ENCODE assay signal across 1 cellular context in the genomic region with DNA sequence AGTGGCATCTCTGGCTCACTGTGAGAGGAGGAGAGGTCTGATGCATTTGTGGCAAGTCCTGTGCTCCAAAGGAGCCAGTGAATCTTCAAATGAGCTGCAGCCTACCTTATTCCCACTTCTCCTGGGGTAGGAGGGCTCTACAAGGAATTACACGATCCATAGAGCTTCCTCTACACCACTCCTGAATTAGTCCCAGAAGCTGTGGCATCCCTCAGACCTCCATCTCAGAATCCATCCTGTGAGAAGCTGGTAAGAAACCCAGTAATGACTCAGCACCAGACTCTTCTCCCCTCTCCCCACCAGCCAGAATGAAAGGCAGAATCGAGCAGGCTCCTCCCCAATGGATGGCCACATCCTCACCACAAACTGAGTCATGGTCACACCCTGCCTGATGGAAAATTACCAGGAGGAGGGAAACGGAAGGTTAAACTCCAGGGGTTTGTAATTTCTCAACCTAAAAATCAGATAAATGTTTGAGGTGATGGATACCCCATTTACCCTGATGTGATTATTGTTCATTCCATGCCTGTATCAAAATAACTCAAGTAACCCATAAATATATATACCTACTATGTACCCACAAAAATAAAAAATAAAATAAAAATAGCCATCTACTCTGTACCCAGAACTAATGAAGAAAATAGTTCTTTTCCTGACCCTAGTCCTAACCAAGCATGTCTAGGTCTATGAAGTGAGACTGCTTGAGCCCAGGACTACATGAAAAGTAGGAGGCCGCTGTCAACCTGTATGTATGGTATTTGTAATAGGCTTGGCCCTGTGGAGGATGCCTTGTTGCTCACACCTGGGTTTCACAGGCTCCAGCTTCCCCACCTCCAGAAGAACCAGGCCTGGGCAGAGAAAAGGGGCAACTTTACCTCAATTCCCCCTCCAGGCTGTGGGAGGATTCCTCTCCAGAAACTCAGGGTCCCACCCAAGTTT.
TF ChIP-seq lines count a peak whose summit lies in the region.

No MANE protein-coding gene starts in this region.

TF ChIP-seq in HEK293, 187 proteins besides CTCF, POLR2A, EP300 and RAD21 (continued from another document and continues in another):
- TF ChIP-seq ZNF600 (tag by site-specific recombination; IDR thresholded peaks at IDR 0.05) (peak; percentile 94), ZNF660 (tag by site-specific recombination; IDR thresholded peaks at IDR 0.05) (peak; percentile 91), IKZF3 (tag by site-specific recombination; IDR thresholded peaks at IDR 0.05) (peak; percentile 66; the same call in 1 of the 2 replicates), ZNF664 (tag by site-specific recombination; IDR thresholded peaks at IDR 0.05) (no peak), ZXDB (tag by site-specific recombination; IDR thresholded peaks at IDR 0.05) (peak; percentile 77), ZNF155 (tag by site-specific recombination; IDR thresholded peaks at IDR 0.05) (no peak), ZBTB21 (tag by site-specific recombination; IDR thresholded peaks at IDR 0.05) (peak; percentile 49; the same call in 1 of the 2 replicates), KLF8 (tag by site-specific recombination; IDR thresholded peaks at IDR 0.05) (peak; percentile 59; the same call in 1 of the 2 replicates), TCF7L2 (IDR thresholded peaks at IDR 0.05; ENCODE audit: borderline replicate concordance, low read depth, low read length) (no peak), ZNF214 (tag by site-specific recombination; IDR thresholded peaks at IDR 0.05; ENCODE audit: borderline replicate concordance) (no peak), ZBTB20 (tag by site-specific recombination; IDR thresholded peaks at IDR 0.05) (no peak), ZNF501 (tag by site-specific recombination; IDR thresholded peaks at IDR 0.05) (0 out of 2 replicates have a peak, but pooled peaks have one; percentile 9), ZNF585B (tag by site-specific recombination; IDR thresholded peaks at IDR 0.05) (no peak), ZIC2 (tag by site-specific recombination; IDR thresholded peaks at IDR 0.05) (0 out of 2 replicates have a peak, but pooled peaks have one; percentile 17), ZNF514 (tag by site-specific recombination; IDR thresholded peaks at IDR 0.05) (no peak), ZNF548 (tag by site-specific recombination; IDR thresholded peaks at IDR 0.05) (no peak), SCRT2 (tag by site-specific recombination; IDR thresholded peaks at IDR 0.05) (peak; percentile 62), ZSCAN30 (tag by site-specific recombination; IDR thresholded peaks at IDR 0.05) (peak; percentile 28; the same call in 1 of the 2 replicates), ZNF175 (tag by site-specific recombination; IDR thresholded peaks at IDR 0.05) (no peak), ZBTB17 (tag by site-specific recombination; IDR thresholded peaks at IDR 0.05) (peak; percentile 88), GLIS2 (tag by site-specific recombination; IDR thresholded peaks at IDR 0.05) (no peak), ZNF529 (tag by site-specific recombination; IDR thresholded peaks at IDR 0.05; ENCODE audit: insufficient replicate concordance) (no peak), ZNF629 (tag by site-specific recombination; IDR thresholded peaks at IDR 0.05) (peak; percentile 72), ZNF561 (tag by site-specific recombination; IDR thresholded peaks at IDR 0.05; ENCODE audit: borderline replicate concordance) (peak; percentile 67; the same call in 1 of the 2 replicates), ZEB2 (tag by site-specific recombination; IDR thresholded peaks at IDR 0.05) (peak; percentile 73; the same call in 1 of the 2 replicates), OSR2 (tag by site-specific recombination; IDR thresholded peaks at IDR 0.05) (0 out of 2 replicates have a peak, but pooled peaks have one; percentile 9), ZBTB8A (tag by site-specific recombination; IDR thresholded peaks at IDR 0.05) (0 out of 2 replicates have a peak, but pooled peaks have one; percentile 15), ZNF623 (tag by site-specific recombination; IDR thresholded peaks at IDR 0.05) (no peak), ZNF473 (tag by site-specific recombination; IDR thresholded peaks at IDR 0.05) (no peak), ZFP3 (tag by site-specific recombination; IDR thresholded peaks at IDR 0.05; ENCODE audit: low read depth) (no peak), SP7 (tag by site-specific recombination; IDR thresholded peaks at IDR 0.05) (peak; percentile 86), ZNF223 (tag by site-specific recombination; IDR thresholded peaks at IDR 0.05) (no peak), ZNF19 (tag by site-specific recombination; IDR thresholded peaks at IDR 0.05; ENCODE audit: low read depth) (no peak), BCL11A (tag by site-specific recombination; IDR thresholded peaks at IDR 0.05; ENCODE audit: low read depth) (no peak), WT1 (tag by site-specific recombination; IDR thresholded peaks at IDR 0.05) (0 out of 2 replicates have a peak, but pooled peaks have one; percentile 71), KLF1 (tag by site-specific recombination; IDR thresholded peaks at IDR 0.05) (peak; percentile 68), ZNF423 (tag by site-specific recombination; IDR thresholded peaks at IDR 0.05) (no peak), ZNF133 (tag by site-specific recombination; IDR thresholded peaks at IDR 0.05) (no peak), ZNF221 (tag by site-specific recombination; IDR thresholded peaks at IDR 0.05; ENCODE audit: borderline replicate concordance) (no peak), KLF10 (tag by site-specific recombination; IDR thresholded peaks at IDR 0.05) (peak; percentile 45; the same call in 1 of the 2 replicates), KLF9 (tag by site-specific recombination; IDR thresholded peaks at IDR 0.05; ENCODE audit: low read depth) (no peak; the same call in 1 of the 2 replicates), SCRT1 (tag by site-specific recombination; IDR thresholded peaks at IDR 0.05; ENCODE audit: borderline replicate concordance) (no peak), ZNF777 (tag by site-specific recombination; IDR thresholded peaks at IDR 0.05; ENCODE audit: borderline replicate concordance) (no peak), ZNF560 (tag by site-specific recombination; IDR thresholded peaks at IDR 0.05; ENCODE audit: borderline replicate concordance) (no peak), ZNF707 (tag by site-specific recombination; IDR thresholded peaks at IDR 0.05) (peak; percentile 94), ZNF785 (tag by site-specific recombination; IDR thresholded peaks at IDR 0.05) (no peak), ZFP69B (tag by site-specific recombination; IDR thresholded peaks at IDR 0.05) (0 out of 2 replicates have a peak, but pooled peaks have one; percentile 28), MZF1 (tag by site-specific recombination; IDR thresholded peaks at IDR 0.05; ENCODE audit: borderline replicate concordance) (peak; percentile 86; the same call in 1 of the 2 replicates), ZNF558 (tag by site-specific recombination; IDR thresholded peaks at IDR 0.05) (peak; percentile 43; the same call in 1 of the 2 replicates)
- TF ChIP-seq, protein P1, sequence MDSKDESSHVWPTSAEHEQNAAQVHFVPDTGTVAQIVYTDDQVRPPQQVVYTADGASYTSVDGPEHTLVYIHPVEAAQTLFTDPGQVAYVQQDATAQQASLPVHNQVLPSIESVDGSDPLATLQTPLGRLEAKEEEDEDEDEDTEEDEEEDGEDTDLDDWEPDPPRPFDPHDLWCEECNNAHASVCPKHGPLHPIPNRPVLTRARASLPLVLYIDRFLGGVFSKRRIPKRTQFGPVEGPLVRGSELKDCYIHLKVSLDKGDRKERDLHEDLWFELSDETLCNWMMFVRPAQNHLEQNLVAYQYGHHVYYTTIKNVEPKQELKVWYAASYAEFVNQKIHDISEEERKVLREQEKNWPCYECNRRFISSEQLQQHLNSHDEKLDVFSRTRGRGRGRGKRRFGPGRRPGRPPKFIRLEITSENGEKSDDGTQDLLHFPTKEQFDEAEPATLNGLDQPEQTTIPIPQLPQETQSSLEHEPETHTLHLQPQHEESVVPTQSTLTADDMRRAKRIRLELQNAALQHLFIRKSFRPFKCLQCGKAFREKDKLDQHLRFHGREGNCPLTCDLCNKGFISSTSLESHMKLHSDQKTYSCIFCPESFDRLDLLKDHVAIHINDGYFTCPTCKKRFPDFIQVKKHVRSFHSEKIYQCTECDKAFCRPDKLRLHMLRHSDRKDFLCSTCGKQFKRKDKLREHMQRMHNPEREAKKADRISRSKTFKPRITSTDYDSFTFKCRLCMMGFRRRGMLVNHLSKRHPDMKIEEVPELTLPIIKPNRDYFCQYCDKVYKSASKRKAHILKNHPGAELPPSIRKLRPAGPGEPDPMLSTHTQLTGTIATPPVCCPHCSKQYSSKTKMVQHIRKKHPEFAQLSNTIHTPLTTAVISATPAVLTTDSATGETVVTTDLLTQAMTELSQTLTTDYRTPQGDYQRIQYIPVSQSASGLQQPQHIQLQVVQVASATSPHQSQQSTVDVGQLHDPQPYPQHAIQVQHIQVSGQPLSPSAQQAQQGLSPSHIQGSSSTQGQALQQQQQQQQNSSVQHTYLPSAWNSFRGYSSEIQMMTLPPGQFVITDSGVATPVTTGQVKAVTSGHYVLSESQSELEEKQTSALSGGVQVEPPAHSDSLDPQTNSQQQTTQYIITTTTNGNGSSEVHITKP (tag by site-specific recombination; IDR thresholded peaks at IDR 0.05), result peak; percentile 96
- TF ChIP-seq, protein P2, sequence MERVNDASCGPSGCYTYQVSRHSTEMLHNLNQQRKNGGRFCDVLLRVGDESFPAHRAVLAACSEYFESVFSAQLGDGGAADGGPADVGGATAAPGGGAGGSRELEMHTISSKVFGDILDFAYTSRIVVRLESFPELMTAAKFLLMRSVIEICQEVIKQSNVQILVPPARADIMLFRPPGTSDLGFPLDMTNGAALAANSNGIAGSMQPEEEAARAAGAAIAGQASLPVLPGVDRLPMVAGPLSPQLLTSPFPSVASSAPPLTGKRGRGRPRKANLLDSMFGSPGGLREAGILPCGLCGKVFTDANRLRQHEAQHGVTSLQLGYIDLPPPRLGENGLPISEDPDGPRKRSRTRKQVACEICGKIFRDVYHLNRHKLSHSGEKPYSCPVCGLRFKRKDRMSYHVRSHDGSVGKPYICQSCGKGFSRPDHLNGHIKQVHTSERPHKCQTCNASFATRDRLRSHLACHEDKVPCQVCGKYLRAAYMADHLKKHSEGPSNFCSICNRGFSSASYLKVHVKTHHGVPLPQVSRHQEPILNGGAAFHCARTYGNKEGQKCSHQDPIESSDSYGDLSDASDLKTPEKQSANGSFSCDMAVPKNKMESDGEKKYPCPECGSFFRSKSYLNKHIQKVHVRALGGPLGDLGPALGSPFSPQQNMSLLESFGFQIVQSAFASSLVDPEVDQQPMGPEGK (tag by site-specific recombination; IDR thresholded peaks at IDR 0.05), result peak; percentile 82
- TF ChIP-seq, protein P3, sequence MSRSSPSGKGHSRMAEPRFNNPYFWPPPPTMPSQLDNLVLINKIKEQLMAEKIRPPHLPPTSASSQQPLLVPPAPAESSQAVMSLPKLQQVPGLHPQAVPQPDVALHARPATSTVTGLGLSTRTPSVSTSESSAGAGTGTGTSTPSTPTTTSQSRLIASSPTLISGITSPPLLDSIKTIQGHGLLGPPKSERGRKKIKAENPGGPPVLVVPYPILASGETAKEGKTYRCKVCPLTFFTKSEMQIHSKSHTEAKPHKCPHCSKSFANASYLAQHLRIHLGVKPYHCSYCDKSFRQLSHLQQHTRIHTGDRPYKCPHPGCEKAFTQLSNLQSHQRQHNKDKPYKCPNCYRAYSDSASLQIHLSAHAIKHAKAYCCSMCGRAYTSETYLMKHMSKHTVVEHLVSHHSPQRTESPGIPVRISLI (tag by site-specific recombination; IDR thresholded peaks at IDR 0.05), result no peak
- TF ChIP-seq, protein P4, sequence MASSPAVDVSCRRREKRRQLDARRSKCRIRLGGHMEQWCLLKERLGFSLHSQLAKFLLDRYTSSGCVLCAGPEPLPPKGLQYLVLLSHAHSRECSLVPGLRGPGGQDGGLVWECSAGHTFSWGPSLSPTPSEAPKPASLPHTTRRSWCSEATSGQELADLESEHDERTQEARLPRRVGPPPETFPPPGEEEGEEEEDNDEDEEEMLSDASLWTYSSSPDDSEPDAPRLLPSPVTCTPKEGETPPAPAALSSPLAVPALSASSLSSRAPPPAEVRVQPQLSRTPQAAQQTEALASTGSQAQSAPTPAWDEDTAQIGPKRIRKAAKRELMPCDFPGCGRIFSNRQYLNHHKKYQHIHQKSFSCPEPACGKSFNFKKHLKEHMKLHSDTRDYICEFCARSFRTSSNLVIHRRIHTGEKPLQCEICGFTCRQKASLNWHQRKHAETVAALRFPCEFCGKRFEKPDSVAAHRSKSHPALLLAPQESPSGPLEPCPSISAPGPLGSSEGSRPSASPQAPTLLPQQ (tag by site-specific recombination; IDR thresholded peaks at IDR 0.05), result peak; percentile 56
- TF ChIP-seq, protein P5, sequence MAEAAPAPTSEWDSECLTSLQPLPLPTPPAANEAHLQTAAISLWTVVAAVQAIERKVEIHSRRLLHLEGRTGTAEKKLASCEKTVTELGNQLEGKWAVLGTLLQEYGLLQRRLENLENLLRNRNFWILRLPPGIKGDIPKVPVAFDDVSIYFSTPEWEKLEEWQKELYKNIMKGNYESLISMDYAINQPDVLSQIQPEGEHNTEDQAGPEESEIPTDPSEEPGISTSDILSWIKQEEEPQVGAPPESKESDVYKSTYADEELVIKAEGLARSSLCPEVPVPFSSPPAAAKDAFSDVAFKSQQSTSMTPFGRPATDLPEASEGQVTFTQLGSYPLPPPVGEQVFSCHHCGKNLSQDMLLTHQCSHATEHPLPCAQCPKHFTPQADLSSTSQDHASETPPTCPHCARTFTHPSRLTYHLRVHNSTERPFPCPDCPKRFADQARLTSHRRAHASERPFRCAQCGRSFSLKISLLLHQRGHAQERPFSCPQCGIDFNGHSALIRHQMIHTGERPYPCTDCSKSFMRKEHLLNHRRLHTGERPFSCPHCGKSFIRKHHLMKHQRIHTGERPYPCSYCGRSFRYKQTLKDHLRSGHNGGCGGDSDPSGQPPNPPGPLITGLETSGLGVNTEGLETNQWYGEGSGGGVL (tag by site-specific recombination; IDR thresholded peaks at IDR 0.05), result peak; percentile 55
- TF ChIP-seq, protein P6, sequence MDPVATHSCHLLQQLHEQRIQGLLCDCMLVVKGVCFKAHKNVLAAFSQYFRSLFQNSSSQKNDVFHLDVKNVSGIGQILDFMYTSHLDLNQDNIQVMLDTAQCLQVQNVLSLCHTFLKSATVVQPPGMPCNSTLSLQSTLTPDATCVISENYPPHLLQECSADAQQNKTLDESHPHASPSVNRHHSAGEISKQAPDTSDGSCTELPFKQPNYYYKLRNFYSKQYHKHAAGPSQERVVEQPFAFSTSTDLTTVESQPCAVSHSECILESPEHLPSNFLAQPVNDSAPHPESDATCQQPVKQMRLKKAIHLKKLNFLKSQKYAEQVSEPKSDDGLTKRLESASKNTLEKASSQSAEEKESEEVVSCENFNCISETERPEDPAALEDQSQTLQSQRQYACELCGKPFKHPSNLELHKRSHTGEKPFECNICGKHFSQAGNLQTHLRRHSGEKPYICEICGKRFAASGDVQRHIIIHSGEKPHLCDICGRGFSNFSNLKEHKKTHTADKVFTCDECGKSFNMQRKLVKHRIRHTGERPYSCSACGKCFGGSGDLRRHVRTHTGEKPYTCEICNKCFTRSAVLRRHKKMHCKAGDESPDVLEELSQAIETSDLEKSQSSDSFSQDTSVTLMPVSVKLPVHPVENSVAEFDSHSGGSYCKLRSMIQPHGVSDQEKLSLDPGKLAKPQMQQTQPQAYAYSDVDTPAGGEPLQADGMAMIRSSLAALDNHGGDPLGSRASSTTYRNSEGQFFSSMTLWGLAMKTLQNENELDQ (tag by site-specific recombination; IDR thresholded peaks at IDR 0.05; ENCODE audit: low read depth), result no peak
- TF ChIP-seq, protein P7, sequence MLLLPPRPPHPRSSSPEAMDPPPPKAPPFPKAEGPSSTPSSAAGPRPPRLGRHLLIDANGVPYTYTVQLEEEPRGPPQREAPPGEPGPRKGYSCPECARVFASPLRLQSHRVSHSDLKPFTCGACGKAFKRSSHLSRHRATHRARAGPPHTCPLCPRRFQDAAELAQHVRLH (tag by site-specific recombination; IDR thresholded peaks at IDR 0.05), result no peak
